In the genomic region with DNA sequence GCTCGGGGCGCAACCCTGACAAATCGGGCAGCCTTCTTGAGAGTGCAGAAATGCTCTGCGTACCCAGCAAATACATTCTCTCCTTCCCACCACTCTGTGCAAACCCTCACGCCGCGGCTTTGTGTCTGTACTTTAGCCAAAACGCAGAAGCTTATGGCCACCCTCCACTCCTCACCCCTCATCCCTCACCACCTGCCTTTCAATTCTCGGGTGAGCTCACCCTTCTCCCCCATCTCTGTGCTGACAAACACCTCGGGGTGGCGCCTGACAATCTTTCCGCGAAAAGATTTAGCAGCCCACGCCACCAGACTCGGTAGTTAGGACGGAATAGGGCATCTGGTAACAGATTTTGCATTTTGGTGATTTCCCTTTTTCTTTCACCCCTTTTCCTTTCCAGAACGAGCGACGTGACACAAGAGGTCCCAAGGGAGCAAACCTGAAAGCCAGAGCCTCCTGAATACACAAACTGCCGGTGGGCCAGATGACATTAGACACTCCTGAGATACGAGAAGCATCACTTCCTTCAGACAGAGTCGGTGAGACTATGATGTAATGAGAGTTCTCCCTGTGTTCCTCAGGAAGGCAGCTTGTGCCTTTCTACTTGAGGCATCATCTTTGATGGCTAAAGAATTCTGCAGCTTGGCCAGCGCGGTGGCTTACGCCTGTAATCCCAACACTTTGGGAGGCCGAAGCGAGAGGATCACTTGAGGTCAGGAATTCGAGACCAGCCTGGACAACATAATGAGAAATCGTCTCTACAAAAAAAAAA, we compare ENCODE assay signal across 1 cellular context.
TF ChIP-seq lines count a peak whose summit lies in the region.

No MANE protein-coding gene starts in this region.

TF ChIP-seq in GM12878, 131 proteins besides CTCF, POLR2A, EP300 and RAD21 (continues in another document):
- TF ChIP-seq CHD2 (IDR thresholded peaks at IDR 0.05; ENCODE audit: borderline replicate concordance, low read depth, low read length) = peak; percentile 19; the same call in 1 of the 2 replicates
- TF ChIP-seq NBN (IDR thresholded peaks at IDR 0.05) = 0 out of 2 replicates have a peak, but pooled peaks have one; percentile 21
- TF ChIP-seq CREM (IDR thresholded peaks at IDR 0.05; ENCODE audit: low read depth) = peak; percentile 75
- no peak for TF ChIP-seq RFX5 (IDR thresholded peaks at IDR 0.05; ENCODE audit: low read depth, low read length)
- TF ChIP-seq CREB1 (IDR thresholded peaks at IDR 0.05; ENCODE audit: low read depth) = peak; percentile 86
- 0 out of 2 replicates have a peak, but pooled peaks have one; percentile 39 for TF ChIP-seq LARP7 (IDR thresholded peaks at IDR 0.05)
- no peak for TF ChIP-seq ESRRA (IDR thresholded peaks at IDR 0.05; ENCODE audit: low read length)
- TF ChIP-seq, protein P1, sequence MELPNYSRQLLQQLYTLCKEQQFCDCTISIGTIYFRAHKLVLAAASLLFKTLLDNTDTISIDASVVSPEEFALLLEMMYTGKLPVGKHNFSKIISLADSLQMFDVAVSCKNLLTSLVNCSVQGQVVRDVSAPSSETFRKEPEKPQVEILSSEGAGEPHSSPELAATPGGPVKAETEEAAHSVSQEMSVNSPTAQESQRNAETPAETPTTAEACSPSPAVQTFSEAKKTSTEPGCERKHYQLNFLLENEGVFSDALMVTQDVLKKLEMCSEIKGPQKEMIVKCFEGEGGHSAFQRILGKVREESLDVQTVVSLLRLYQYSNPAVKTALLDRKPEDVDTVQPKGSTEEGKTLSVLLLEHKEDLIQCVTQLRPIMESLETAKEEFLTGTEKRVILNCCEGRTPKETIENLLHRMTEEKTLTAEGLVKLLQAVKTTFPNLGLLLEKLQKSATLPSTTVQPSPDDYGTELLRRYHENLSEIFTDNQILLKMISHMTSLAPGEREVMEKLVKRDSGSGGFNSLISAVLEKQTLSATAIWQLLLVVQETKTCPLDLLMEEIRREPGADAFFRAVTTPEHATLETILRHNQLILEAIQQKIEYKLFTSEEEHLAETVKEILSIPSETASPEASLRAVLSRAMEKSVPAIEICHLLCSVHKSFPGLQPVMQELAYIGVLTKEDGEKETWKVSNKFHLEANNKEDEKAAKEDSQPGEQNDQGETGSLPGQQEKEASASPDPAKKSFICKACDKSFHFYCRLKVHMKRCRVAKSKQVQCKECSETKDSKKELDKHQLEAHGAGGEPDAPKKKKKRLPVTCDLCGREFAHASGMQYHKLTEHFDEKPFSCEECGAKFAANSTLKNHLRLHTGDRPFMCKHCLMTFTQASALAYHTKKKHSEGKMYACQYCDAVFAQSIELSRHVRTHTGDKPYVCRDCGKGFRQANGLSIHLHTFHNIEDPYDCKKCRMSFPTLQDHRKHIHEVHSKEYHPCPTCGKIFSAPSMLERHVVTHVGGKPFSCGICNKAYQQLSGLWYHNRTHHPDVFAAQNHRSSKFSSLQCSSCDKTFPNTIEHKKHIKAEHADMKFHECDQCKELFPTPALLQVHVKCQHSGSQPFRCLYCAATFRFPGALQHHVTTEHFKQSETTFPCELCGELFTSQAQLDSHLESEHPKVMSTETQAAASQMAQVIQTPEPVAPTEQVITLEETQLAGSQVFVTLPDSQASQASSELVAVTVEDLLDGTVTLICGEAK (IDR thresholded peaks at IDR 0.05; ENCODE audit: borderline replicate concordance) = 0 out of 2 replicates have a peak, but pooled peaks have one; percentile 29
- TF ChIP-seq ETV6 (conservative IDR thresholded peaks at IDR 0.05 in 1 of 2, IDR thresholded peaks at IDR 0.05 in 1 of 2; ENCODE audit: borderline replicate concordance in 1 of 2, low read depth in 1 of 2) = peak in 1 of 2 experiments; percentile 10; a peak in 1 of 4 replicates
- no peak for TF ChIP-seq RUNX3 (IDR thresholded peaks at IDR 0.05; ENCODE audit: low read length)
- TF ChIP-seq, protein P2, sequence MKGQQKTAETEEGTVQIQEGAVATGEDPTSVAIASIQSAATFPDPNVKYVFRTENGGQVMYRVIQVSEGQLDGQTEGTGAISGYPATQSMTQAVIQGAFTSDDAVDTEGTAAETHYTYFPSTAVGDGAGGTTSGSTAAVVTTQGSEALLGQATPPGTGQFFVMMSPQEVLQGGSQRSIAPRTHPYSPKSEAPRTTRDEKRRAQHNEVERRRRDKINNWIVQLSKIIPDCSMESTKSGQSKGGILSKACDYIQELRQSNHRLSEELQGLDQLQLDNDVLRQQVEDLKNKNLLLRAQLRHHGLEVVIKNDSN (IDR thresholded peaks at IDR 0.05; ENCODE audit: borderline replicate concordance, extremely low read length, insufficient read depth, low read depth, low read length) = no peak
- peak; percentile 77 to 82 for TF ChIP-seq IKZF2 (IDR thresholded peaks at IDR 0.05)
- TF ChIP-seq BHLHE40 (IDR thresholded peaks at IDR 0.05; ENCODE audit: borderline replicate concordance in 1 of 2, low read depth in 2 of 2, low read length in 1 of 2) = peak in 1 of 2 experiments; percentile 11; a peak in 1 of 4 replicates
- TF ChIP-seq, protein P3, sequence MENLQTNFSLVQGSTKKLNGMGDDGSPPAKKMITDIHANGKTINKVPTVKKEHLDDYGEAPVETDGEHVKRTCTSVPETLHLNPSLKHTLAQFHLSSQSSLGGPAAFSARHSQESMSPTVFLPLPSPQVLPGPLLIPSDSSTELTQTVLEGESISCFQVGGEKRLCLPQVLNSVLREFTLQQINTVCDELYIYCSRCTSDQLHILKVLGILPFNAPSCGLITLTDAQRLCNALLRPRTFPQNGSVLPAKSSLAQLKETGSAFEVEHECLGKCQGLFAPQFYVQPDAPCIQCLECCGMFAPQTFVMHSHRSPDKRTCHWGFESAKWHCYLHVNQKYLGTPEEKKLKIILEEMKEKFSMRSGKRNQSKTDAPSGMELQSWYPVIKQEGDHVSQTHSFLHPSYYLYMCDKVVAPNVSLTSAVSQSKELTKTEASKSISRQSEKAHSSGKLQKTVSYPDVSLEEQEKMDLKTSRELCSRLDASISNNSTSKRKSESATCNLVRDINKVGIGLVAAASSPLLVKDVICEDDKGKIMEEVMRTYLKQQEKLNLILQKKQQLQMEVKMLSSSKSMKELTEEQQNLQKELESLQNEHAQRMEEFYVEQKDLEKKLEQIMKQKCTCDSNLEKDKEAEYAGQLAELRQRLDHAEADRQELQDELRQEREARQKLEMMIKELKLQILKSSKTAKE (IDR thresholded peaks at IDR 0.05; ENCODE audit: low read depth, poor library complexity, severe bottlenecking) = peak; percentile 67
- TF ChIP-seq NR2C2 (IDR thresholded peaks at IDR 0.05; ENCODE audit: borderline replicate concordance, control insufficient read depth, insufficient read length, low read depth) = no peak
- no peak for TF ChIP-seq FOS (IDR thresholded peaks at IDR 0.05; ENCODE audit: borderline replicate concordance, extremely low read depth, insufficient read length)
- TF ChIP-seq, protein P4, sequence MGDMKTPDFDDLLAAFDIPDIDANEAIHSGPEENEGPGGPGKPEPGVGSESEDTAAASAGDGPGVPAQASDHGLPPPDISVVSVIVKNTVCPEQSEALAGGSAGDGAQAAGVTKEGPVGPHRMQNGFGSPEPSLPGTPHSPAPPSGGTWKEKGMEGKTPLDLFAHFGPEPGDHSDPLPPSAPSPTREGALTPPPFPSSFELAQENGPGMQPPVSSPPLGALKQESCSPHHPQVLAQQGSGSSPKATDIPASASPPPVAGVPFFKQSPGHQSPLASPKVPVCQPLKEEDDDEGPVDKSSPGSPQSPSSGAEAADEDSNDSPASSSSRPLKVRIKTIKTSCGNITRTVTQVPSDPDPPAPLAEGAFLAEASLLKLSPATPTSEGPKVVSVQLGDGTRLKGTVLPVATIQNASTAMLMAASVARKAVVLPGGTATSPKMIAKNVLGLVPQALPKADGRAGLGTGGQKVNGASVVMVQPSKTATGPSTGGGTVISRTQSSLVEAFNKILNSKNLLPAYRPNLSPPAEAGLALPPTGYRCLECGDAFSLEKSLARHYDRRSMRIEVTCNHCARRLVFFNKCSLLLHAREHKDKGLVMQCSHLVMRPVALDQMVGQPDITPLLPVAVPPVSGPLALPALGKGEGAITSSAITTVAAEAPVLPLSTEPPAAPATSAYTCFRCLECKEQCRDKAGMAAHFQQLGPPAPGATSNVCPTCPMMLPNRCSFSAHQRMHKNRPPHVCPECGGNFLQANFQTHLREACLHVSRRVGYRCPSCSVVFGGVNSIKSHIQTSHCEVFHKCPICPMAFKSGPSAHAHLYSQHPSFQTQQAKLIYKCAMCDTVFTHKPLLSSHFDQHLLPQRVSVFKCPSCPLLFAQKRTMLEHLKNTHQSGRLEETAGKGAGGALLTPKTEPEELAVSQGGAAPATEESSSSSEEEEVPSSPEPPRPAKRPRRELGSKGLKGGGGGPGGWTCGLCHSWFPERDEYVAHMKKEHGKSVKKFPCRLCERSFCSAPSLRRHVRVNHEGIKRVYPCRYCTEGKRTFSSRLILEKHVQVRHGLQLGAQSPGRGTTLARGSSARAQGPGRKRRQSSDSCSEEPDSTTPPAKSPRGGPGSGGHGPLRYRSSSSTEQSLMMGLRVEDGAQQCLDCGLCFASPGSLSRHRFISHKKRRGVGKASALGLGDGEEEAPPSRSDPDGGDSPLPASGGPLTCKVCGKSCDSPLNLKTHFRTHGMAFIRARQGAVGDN (IDR thresholded peaks at IDR 0.05) = no peak
- peak; percentile 36; the same call in 1 of the 2 replicates for TF ChIP-seq MTA2 (IDR thresholded peaks at IDR 0.05; ENCODE audit: low read depth)
- TF ChIP-seq, protein P5, sequence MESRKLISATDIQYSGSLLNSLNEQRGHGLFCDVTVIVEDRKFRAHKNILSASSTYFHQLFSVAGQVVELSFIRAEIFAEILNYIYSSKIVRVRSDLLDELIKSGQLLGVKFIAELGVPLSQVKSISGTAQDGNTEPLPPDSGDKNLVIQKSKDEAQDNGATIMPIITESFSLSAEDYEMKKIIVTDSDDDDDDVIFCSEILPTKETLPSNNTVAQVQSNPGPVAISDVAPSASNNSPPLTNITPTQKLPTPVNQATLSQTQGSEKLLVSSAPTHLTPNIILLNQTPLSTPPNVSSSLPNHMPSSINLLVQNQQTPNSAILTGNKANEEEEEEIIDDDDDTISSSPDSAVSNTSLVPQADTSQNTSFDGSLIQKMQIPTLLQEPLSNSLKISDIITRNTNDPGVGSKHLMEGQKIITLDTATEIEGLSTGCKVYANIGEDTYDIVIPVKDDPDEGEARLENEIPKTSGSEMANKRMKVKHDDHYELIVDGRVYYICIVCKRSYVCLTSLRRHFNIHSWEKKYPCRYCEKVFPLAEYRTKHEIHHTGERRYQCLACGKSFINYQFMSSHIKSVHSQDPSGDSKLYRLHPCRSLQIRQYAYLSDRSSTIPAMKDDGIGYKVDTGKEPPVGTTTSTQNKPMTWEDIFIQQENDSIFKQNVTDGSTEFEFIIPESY (IDR thresholded peaks at IDR 0.05) = no peak
- TF ChIP-seq PAX5 (IDR thresholded peaks at IDR 0.05; ENCODE audit: borderline replicate concordance, low read depth, low read length) = no peak
- TF ChIP-seq SIX5 (IDR thresholded peaks at IDR 0.05; ENCODE audit: low read depth, low read length, severe bottlenecking) = no peak
- TF ChIP-seq, protein P6, sequence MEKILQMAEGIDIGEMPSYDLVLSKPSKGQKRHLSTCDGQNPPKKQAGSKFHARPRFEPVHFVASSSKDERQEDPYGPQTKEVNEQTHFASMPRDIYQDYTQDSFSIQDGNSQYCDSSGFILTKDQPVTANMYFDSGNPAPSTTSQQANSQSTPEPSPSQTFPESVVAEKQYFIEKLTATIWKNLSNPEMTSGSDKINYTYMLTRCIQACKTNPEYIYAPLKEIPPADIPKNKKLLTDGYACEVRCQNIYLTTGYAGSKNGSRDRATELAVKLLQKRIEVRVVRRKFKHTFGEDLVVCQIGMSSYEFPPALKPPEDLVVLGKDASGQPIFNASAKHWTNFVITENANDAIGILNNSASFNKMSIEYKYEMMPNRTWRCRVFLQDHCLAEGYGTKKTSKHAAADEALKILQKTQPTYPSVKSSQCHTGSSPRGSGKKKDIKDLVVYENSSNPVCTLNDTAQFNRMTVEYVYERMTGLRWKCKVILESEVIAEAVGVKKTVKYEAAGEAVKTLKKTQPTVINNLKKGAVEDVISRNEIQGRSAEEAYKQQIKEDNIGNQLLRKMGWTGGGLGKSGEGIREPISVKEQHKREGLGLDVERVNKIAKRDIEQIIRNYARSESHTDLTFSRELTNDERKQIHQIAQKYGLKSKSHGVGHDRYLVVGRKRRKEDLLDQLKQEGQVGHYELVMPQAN (conservative IDR thresholded peaks at IDR 0.05) = no peak
- TF ChIP-seq, protein P7, sequence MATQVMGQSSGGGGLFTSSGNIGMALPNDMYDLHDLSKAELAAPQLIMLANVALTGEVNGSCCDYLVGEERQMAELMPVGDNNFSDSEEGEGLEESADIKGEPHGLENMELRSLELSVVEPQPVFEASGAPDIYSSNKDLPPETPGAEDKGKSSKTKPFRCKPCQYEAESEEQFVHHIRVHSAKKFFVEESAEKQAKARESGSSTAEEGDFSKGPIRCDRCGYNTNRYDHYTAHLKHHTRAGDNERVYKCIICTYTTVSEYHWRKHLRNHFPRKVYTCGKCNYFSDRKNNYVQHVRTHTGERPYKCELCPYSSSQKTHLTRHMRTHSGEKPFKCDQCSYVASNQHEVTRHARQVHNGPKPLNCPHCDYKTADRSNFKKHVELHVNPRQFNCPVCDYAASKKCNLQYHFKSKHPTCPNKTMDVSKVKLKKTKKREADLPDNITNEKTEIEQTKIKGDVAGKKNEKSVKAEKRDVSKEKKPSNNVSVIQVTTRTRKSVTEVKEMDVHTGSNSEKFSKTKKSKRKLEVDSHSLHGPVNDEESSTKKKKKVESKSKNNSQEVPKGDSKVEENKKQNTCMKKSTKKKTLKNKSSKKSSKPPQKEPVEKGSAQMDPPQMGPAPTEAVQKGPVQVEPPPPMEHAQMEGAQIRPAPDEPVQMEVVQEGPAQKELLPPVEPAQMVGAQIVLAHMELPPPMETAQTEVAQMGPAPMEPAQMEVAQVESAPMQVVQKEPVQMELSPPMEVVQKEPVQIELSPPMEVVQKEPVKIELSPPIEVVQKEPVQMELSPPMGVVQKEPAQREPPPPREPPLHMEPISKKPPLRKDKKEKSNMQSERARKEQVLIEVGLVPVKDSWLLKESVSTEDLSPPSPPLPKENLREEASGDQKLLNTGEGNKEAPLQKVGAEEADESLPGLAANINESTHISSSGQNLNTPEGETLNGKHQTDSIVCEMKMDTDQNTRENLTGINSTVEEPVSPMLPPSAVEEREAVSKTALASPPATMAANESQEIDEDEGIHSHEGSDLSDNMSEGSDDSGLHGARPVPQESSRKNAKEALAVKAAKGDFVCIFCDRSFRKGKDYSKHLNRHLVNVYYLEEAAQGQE (IDR thresholded peaks at IDR 0.05; ENCODE audit: low read depth, low read length) = no peak
- peak; percentile 16; the same call in 1 of the 2 replicates for TF ChIP-seq SPI1 (IDR thresholded peaks at IDR 0.05; ENCODE audit: borderline replicate concordance, insufficient read depth, low read depth, low read length)
- TF ChIP-seq MEF2B (IDR thresholded peaks at IDR 0.05; ENCODE audit: partially characterized antibody, poor library complexity, severe bottlenecking) = peak; percentile 94
- TF ChIP-seq GATAD2B (conservative IDR thresholded peaks at IDR 0.05; ENCODE audit: low read depth) = 0 out of 2 replicates have a peak, but pooled peaks have one; percentile 11
- TF ChIP-seq SUZ12 (IDR thresholded peaks at IDR 0.05; ENCODE audit: unreplicated experiment) = no peak
- TF ChIP-seq, protein P8, sequence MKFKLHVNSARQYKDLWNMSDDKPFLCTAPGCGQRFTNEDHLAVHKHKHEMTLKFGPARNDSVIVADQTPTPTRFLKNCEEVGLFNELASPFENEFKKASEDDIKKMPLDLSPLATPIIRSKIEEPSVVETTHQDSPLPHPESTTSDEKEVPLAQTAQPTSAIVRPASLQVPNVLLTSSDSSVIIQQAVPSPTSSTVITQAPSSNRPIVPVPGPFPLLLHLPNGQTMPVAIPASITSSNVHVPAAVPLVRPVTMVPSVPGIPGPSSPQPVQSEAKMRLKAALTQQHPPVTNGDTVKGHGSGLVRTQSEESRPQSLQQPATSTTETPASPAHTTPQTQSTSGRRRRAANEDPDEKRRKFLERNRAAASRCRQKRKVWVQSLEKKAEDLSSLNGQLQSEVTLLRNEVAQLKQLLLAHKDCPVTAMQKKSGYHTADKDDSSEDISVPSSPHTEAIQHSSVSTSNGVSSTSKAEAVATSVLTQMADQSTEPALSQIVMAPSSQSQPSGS (IDR thresholded peaks at IDR 0.05; ENCODE audit: low read length) = peak; percentile 48; the same call in 1 of the 2 replicates
